ENCODE assay signal across 10 cellular contexts in the genomic region with DNA sequence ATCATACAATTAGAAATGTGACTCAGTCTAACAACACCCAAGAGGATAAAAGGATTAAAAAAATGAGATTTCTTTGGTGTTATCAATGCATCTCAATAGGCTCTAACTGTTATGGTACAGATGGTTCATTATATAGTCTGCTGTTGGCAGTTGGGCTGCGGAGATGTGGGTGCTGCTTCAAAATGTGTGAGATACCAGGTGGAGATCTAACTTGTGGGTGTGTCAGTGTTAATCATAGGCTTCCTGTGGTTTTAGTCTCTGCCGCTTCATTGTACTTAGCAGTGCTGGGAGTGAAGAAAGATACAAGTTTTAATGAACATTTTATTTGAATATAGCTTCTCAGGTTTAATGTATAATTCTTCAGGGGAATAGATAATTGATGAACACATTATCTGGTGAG.
DNase-seq lines count a peak whose midpoint lies in the region; ATAC-seq and TF ChIP-seq lines count a peak whose summit lies in the region.
"Had no signal": no experiment of that assay in that cellular context is flagged by ENCODE, and none has a peak within 500 bp of the region (broad histone marks: within the 10 kb centered on the region; RNA-seq: fewer than 3 reads in every experiment).

No MANE protein-coding gene starts in this region.

- TF ChIP-seq CTCF in NB4 (IDR thresholded peaks at IDR 0.05; ENCODE audit: low read depth, low read length): no peak

- no peak overlapping the region for H3K4me3 ChIP-seq in NB4 (ENCODE audit: low read depth, low read length)
- H3K4me3 ChIP-seq: mucosa of descending colon had no signal

- ATAC-seq in HG02678 (IDR thresholded peaks at IDR 0.05; ENCODE audit: unreplicated experiment): no peak
- ATAC-seq: mucosa of descending colon had no signal

- TF ChIP-seq POLR2A in NB4 (IDR thresholded peaks at IDR 0.05; ENCODE audit: extremely low read depth, insufficient read length): no peak

- DNase-seq in NB4 (ENCODE audit: low read depth) (peak; percentile 13), DMS153 (lab: John Stamatoyannopoulos, UW) (no peak), inferior parietal cortex (ENCODE audit: extremely low spot score) (no peak)
- peak; percentile 9 to 10 for DNase-seq in activated CD4-positive, alpha-beta T cell treated with anti-CD3 and anti-CD28 coated beads, Interleukin-2, amount 50 U/mL, for 4 hours
- peak; percentile 9 for DNase-seq in effector CD4-positive, alpha-beta T cell
- DNase-seq in stimulated activated CD8-positive, alpha-beta memory T cell treated with anti-CD3 and anti-CD28 coated beads, Interleukin-4, amount 100 ng/mL, for 24 hours (ENCODE audit: low read depth): peak; percentile 9
- DNase-seq: foreskin fibroblast, mucosa of descending colon, NCI-H2029 treated with DMSO at 0.1 percent for 48 hours had no signal

Comparison
In these comparisons a context has a peak if more than half of its experiments do, and no peak if none do; other contexts are left out.
1. DNase-seq: peak in NB4 (single experiment), activated CD4-positive, alpha-beta T cell treated with anti-CD3 and anti-CD28 coated beads, Interleukin-2, amount 50 U/mL, for 4 hours (2 of 2), effector CD4-positive, alpha-beta T cell (single experiment) and stimulated activated CD8-positive, alpha-beta memory T cell treated with anti-CD3 and anti-CD28 coated beads, Interleukin-4, amount 100 ng/mL, for 24 hours (single experiment); none in DMS153 (single experiment) and inferior parietal cortex (single experiment).